Comparison of ENCODE assay signal across 10 cellular contexts in genomic region chr1:99218999-99219398, GRCh38. TPM values are rescaled to one million over a fixed set of nuclear protein-coding genes. Genes with fewer than 3 reads are reported as not detected.
A peak's percentile ranks its signal among the peaks of the same experiment; 100 is the strongest.
DNase-seq lines count a peak whose midpoint lies in the region; ATAC-seq and TF ChIP-seq lines count a peak whose summit lies in the region.
"Had no signal": no experiment of that assay in that cellular context is flagged by ENCODE, and none has a peak within 500 bp of the region (broad histone marks: within the 10 kb centered on the region; RNA-seq: fewer than 3 reads in every experiment).

No MANE protein-coding gene starts in this region.

- H3K9ac ChIP-seq in OCI-LY3 (ENCODE audit: low read length) (no peak overlapping the region), neural progenitor cell (no peak overlapping the region)

- H3K27ac Mint-ChIP-seq in neural progenitor cell: no peak overlapping the region
- no peak overlapping the region for H3K27ac Mint-ChIP-seq in activated naive CD8-positive, alpha-beta T cell treated with anti-CD3 and anti-CD28 coated beads, Interleukin-2, amount 50 U/mL, for 24 hours
- H3K27ac Mint-ChIP-seq: activated naive CD8-positive, alpha-beta T cell treated with anti-CD3 and anti-CD28 coated beads for 36 hours had no signal

- H3K27me3 Mint-ChIP-seq in neural progenitor cell (ENCODE audit: insufficient read depth, low read depth): no peaks in the 10 kb centered on the region
- peaks cover 5% of the 10 kb centered on the region for H3K27me3 Mint-ChIP-seq in activated naive CD8-positive, alpha-beta T cell treated with anti-CD3 and anti-CD28 coated beads, Interleukin-2, amount 50 U/mL, for 24 hours

- H3K36me3 Mint-ChIP-seq in neural progenitor cell: no peaks in the 10 kb centered on the region
- no peaks in the 10 kb centered on the region for H3K36me3 Mint-ChIP-seq in activated naive CD8-positive, alpha-beta T cell treated with anti-CD3 and anti-CD28 coated beads, Interleukin-2, amount 50 U/mL, for 24 hours (ENCODE audit: low read depth)
- H3K36me3 Mint-ChIP-seq: activated naive CD8-positive, alpha-beta T cell treated with anti-CD3 and anti-CD28 coated beads for 36 hours had no signal

- H3K4me1 Mint-ChIP-seq in neural progenitor cell: no peaks in the 10 kb centered on the region
- no peaks in the 10 kb centered on the region for H3K4me1 Mint-ChIP-seq in activated naive CD8-positive, alpha-beta T cell treated with anti-CD3 and anti-CD28 coated beads, Interleukin-2, amount 50 U/mL, for 24 hours

- TF ChIP-seq CTCF in OCI-LY3 (IDR thresholded peaks at IDR 0.05; ENCODE audit: low read depth, low read length) (no peak), neural progenitor cell (IDR thresholded peaks at IDR 0.05) (no peak)

- H3K9me3 ChIP-seq in OCI-LY3 (ENCODE audit: insufficient read depth, low read length) (peaks cover 10% of the 10 kb centered on the region; the same call in 1 of the 2 replicates), neural progenitor cell (ENCODE audit: low read depth) (no peaks in the 10 kb centered on the region)

- H3K4me2 ChIP-seq in OCI-LY3 (ENCODE audit: low read length) (peak overlapping the region; percentile 30; the same call in 1 of the 2 replicates), neural progenitor cell (no peak overlapping the region)

- no peaks in the 10 kb centered on the region for H4K20me1 ChIP-seq in OCI-LY3 (ENCODE audit: insufficient read depth, low read length)
- H4K20me1 ChIP-seq in neural progenitor cell (ENCODE audit: low read depth): no peaks in the 10 kb centered on the region

- ATAC-seq in GM18873 (IDR thresholded peaks at IDR 0.05; ENCODE audit: low FRiP score, unreplicated experiment) (peak; percentile 68), GM21576 (IDR thresholded peaks at IDR 0.05; ENCODE audit: unreplicated experiment) (peak; percentile 95), HG03095 (IDR thresholded peaks at IDR 0.05; ENCODE audit: unreplicated experiment) (peak; percentile 85)
- no peak for ATAC-seq in activated naive CD8-positive, alpha-beta T cell treated with anti-CD3 and anti-CD28 coated beads, Interleukin-2, amount 50 U/mL, for 24 hours

- no peaks in the 10 kb centered on the region for H3F3A ChIP-seq in neural progenitor cell (ENCODE audit: low read depth)

- H3K27ac ChIP-seq in OCI-LY3 (ENCODE audit: low read length) (peak overlapping the region; percentile 35), neural progenitor cell (no peak overlapping the region)

- DNase-seq in neural progenitor cell (ENCODE audit: low spot score) (no peak), activated T-cell treated with anti-CD3 and anti-CD28 coated beads for 4 hours (no peak), germinal center (ENCODE audit: low spot score) (no peak)
- DNase-seq in activated naive CD8-positive, alpha-beta T cell treated with anti-CD3 and anti-CD28 coated beads, Interleukin-2, amount 50 U/mL, for 24 hours: no peak
- DNase-seq: activated CD4-positive, alpha-beta T cell treated with anti-CD3 and anti-CD28 coated beads, Interleukin-2, amount 50 U/mL, for 48 hours; activated naive CD8-positive, alpha-beta T cell treated with anti-CD3 and anti-CD28 coated beads for 36 hours had no signal

- H3K36me3 ChIP-seq in OCI-LY3 (replicated peaks; ENCODE audit: low read depth, low read length): peaks cover 4% of the 10 kb centered on the region
- no peaks in the 10 kb centered on the region for H3K36me3 ChIP-seq in neural progenitor cell

- no peak overlapping the region for H2AFZ ChIP-seq in OCI-LY3 (ENCODE audit: low read depth, low read length)
- H2AFZ ChIP-seq in neural progenitor cell (replicated peaks): no peak overlapping the region

- peaks cover 14% of the 10 kb centered on the region for H3K4me1 ChIP-seq in OCI-LY3 (ENCODE audit: low read length)
- no peaks in the 10 kb centered on the region for H3K4me1 ChIP-seq in neural progenitor cell

- H3K9me3 Mint-ChIP-seq in neural progenitor cell: peaks cover 11% of the 10 kb centered on the region
- peaks cover 9% of the 10 kb centered on the region for H3K9me3 Mint-ChIP-seq in activated naive CD8-positive, alpha-beta T cell treated with anti-CD3 and anti-CD28 coated beads, Interleukin-2, amount 50 U/mL, for 24 hours

- H3K27me3 ChIP-seq in OCI-LY3 (ENCODE audit: low read depth, low read length) (peaks cover 17% of the 10 kb centered on the region; the same call in 1 of the 2 replicates), neural progenitor cell (no peaks in the 10 kb centered on the region)

- no peak overlapping the region for H3K4me3 ChIP-seq in OCI-LY3 (ENCODE audit: low read length)
- H3K4me3 ChIP-seq in neural progenitor cell: no peak overlapping the region

- no peak overlapping the region for H3K4me3 Mint-ChIP-seq in neural progenitor cell
- no peak overlapping the region for H3K4me3 Mint-ChIP-seq in activated naive CD8-positive, alpha-beta T cell treated with anti-CD3 and anti-CD28 coated beads, Interleukin-2, amount 50 U/mL, for 24 hours
- H3K4me3 Mint-ChIP-seq: activated naive CD8-positive, alpha-beta T cell treated with anti-CD3 and anti-CD28 coated beads for 36 hours had no signal

- no peaks in the 10 kb centered on the region for H3K79me2 ChIP-seq in OCI-LY3 (ENCODE audit: low read length)
- no peaks in the 10 kb centered on the region for H3K79me2 ChIP-seq in neural progenitor cell (ENCODE audit: low read depth)

RNA-seq across cellular contexts. Expression of gene PLPPR4, which starts 45.3 kb away (rescaled TPM):
- total RNA-seq in neural progenitor cell (ENCODE audit: low replicate concordance): 0.09 and 0.46 TPM in 2 replicates
- total RNA-seq: activated naive CD8-positive, alpha-beta T cell treated with anti-CD3 and anti-CD28 coated beads for 36 hours had no signal
